Comparison of ENCODE assay signal across 21 cellular contexts in genomic region chr5:157362982-157363381, GRCh38.
DNase-seq lines count a peak whose midpoint lies in the region; ATAC-seq, FAIRE-seq and TF ChIP-seq lines count a peak whose summit lies in the region.
"Had no signal": no experiment of that assay in that cellular context is flagged by ENCODE, and none has a peak within 500 bp of the region (broad histone marks: within the 10 kb centered on the region; RNA-seq: fewer than 3 reads in every experiment).

No MANE protein-coding gene starts in this region.

- H4K20me1 ChIP-seq in PC-3 (ENCODE audit: low read length): no peaks in the 10 kb centered on the region

- TF ChIP-seq CTCF in PC-3 (conservative IDR thresholded peaks at IDR 0.05; ENCODE audit: low read depth, low read length) (no peak), bronchial epithelial cell (IDR thresholded peaks at IDR 0.05; ENCODE audit: insufficient read depth, low read length, severe bottlenecking) (no peak), osteocyte (IDR thresholded peaks at IDR 0.05) (no peak)

- H3K36me3 ChIP-seq in PC-3 (ENCODE audit: low read depth, low read length) (no peaks in the 10 kb centered on the region), bronchial epithelial cell (ENCODE audit: control insufficient read depth, insufficient read depth, low read length) (no peaks in the 10 kb centered on the region)

- DNase-seq in activated CD4-positive, alpha-beta T cell treated with anti-CD3 and anti-CD28 coated beads, Interleukin-2, amount 10 ng/mL, durations not matched to agents 24 days and 14 days: no peak
- DNase-seq in activated CD4-positive, alpha-beta T cell treated with anti-CD3 and anti-CD28 coated beads, Interleukin-2, amount 50 U/mL, for 1 hour: no peak
- DNase-seq in PC-3 (peak; percentile 61), bronchial epithelial cell (ENCODE audit: low read depth) (peak; percentile 23), osteocyte (ENCODE audit: extremely low spot score, unreplicated experiment) (no peak), DMS153 (lab: John Stamatoyannopoulos, UW) (no peak), amniotic stem cell (lab: John Stamatoyannopoulos, UW) (no peak), GOT3 (lab: John Stamatoyannopoulos, UW) (no peak)
- DNase-seq: Calu3; EL; HCEC 1CT; Karpas-422; NCI-H1048; NCI-H2029; NCI-H446; small intestine; stimulated activated CD4-positive, alpha-beta T cell treated with anti-CD3 and anti-CD28 coated beads, Interleukin-2, amount 100 ng/mL, for 48 hours; upper lobe of right lung had no signal

- H3K9me3 Mint-ChIP-seq in activated CD4-positive, alpha-beta T cell treated with anti-CD3 and anti-CD28 coated beads, Interleukin-2, amount 10 ng/mL, durations not matched to agents 24 days and 14 days: no peaks in the 10 kb centered on the region
- H3K9me3 Mint-ChIP-seq in osteocyte (ENCODE audit: unreplicated experiment): no peaks in the 10 kb centered on the region
- H3K9me3 Mint-ChIP-seq: mesothelial cell of epicardium had no signal

- no TSS peak for BruUV-seq in PC-3 (replicated peaks; lab: Mats Ljungman, UMichigan)

- H3K27me3 Mint-ChIP-seq in activated CD4-positive, alpha-beta T cell treated with anti-CD3 and anti-CD28 coated beads, Interleukin-2, amount 10 ng/mL, durations not matched to agents 24 days and 14 days: no peaks in the 10 kb centered on the region
- no peaks in the 10 kb centered on the region for H3K27me3 Mint-ChIP-seq in osteocyte (ENCODE audit: unreplicated experiment)

- H3K4me3 ChIP-seq in PC-3 (ENCODE audit: low read length) (no peak overlapping the region), bronchial epithelial cell (ENCODE audit: low read depth, low read length) (no peak overlapping the region)
- H3K4me3 ChIP-seq: ascending aorta, upper lobe of right lung had no signal

- CTCF ChIA-PET in PC-3 (lab: Charles Lee): interaction anchor here (0.5 to 0.6 kb wide), 2 partner anchors 23 to 406 kb away, joined by 3 to 6 read pairs; no protein-coding TSS in a partner anchor

- H3K27ac Mint-ChIP-seq in activated CD4-positive, alpha-beta T cell treated with anti-CD3 and anti-CD28 coated beads, Interleukin-2, amount 10 ng/mL, durations not matched to agents 24 days and 14 days: peak overlapping the region; percentile 63
- H3K27ac Mint-ChIP-seq in osteocyte (ENCODE audit: unreplicated experiment): peak overlapping the region; percentile 21
- H3K27ac Mint-ChIP-seq: mesothelial cell of epicardium had no signal

- H3K36me3 Mint-ChIP-seq in activated CD4-positive, alpha-beta T cell treated with anti-CD3 and anti-CD28 coated beads, Interleukin-2, amount 10 ng/mL, durations not matched to agents 24 days and 14 days (ENCODE audit: low read depth): peaks cover 75% of the 10 kb centered on the region
- peaks cover 11% of the 10 kb centered on the region for H3K36me3 Mint-ChIP-seq in osteocyte (ENCODE audit: unreplicated experiment)

- no peaks in the 10 kb centered on the region for H3K79me2 ChIP-seq in PC-3 (ENCODE audit: low read length)

- H3K27me3 ChIP-seq in PC-3 (ENCODE audit: low read length) (no peaks in the 10 kb centered on the region), bronchial epithelial cell (ENCODE audit: control insufficient read depth, insufficient read depth, low read length) (no peaks in the 10 kb centered on the region)
- H3K27me3 ChIP-seq: ascending aorta, upper lobe of right lung had no signal

- peak; percentile 47 for FAIRE-seq in bronchial epithelial cell (lab: Jason Lieb, UNC)
- FAIRE-seq: HTR-8/SVneo, small intestine had no signal

- H3K9ac ChIP-seq in PC-3 (ENCODE audit: low read length): no peak overlapping the region

- no peak overlapping the region for H3K4me3 Mint-ChIP-seq in activated CD4-positive, alpha-beta T cell treated with anti-CD3 and anti-CD28 coated beads, Interleukin-2, amount 10 ng/mL, durations not matched to agents 24 days and 14 days
- no peak overlapping the region for H3K4me3 Mint-ChIP-seq in osteocyte (ENCODE audit: unreplicated experiment)
- H3K4me3 Mint-ChIP-seq: mesothelial cell of epicardium had no signal

- POLR2A ChIA-PET in PC-3 (lab: Charles Lee; ENCODE audit: unreplicated experiment): no interaction called here

- peaks cover 14% of the 10 kb centered on the region for H3K4me1 ChIP-seq in PC-3 (ENCODE audit: insufficient read depth, low read length)
- H3K4me1 ChIP-seq: upper lobe of right lung had no signal

- peaks cover 11% of the 10 kb centered on the region for H3K4me1 Mint-ChIP-seq in activated CD4-positive, alpha-beta T cell treated with anti-CD3 and anti-CD28 coated beads, Interleukin-2, amount 10 ng/mL, durations not matched to agents 24 days and 14 days
- H3K4me1 Mint-ChIP-seq in osteocyte (ENCODE audit: unreplicated experiment): peaks cover 33% of the 10 kb centered on the region
- H3K4me1 Mint-ChIP-seq: mesothelial cell of epicardium had no signal

- H3F3A ChIP-seq in PC-3 (ENCODE audit: low read length, unreplicated experiment): no peaks in the 10 kb centered on the region

- ATAC-seq in PC-3: peak; percentile 71
- ATAC-seq: upper lobe of right lung had no signal

- H3K9me3 ChIP-seq in PC-3 (ENCODE audit: low read length): no peaks in the 10 kb centered on the region
- H3K9me3 ChIP-seq: ascending aorta, upper lobe of right lung had no signal

- H3K27ac ChIP-seq in PC-3 (ENCODE audit: low read length): no peak overlapping the region
- H3K27ac ChIP-seq: ascending aorta, upper lobe of right lung had no signal

- H3K4me2 ChIP-seq in PC-3 (ENCODE audit: low read length): no peak overlapping the region

- intact Hi-C loops in activated CD4-positive, alpha-beta T cell treated with anti-CD3 and anti-CD28 coated beads, Interleukin-2, amount 10 ng/mL, durations not matched to agents 24 days and 14 days (cut with micrococcal nuclease): no loop called here
- intact Hi-C loops in PC-3 (cut with micrococcal nuclease): no loop called here

- H3K9me2 ChIP-seq in PC-3 (replicated peaks; ENCODE audit: low read length): no peaks in the 10 kb centered on the region

- no peak overlapping the region for H2AFZ ChIP-seq in PC-3 (ENCODE audit: low read length)

Comparison
In these comparisons a context has a peak if more than half of its experiments do, and no peak if none do; other contexts are left out.
1. DNase-seq: peak in PC-3 (single experiment) and bronchial epithelial cell (single experiment); none in activated CD4-positive, alpha-beta T cell treated with anti-CD3 and anti-CD28 coated beads, Interleukin-2, amount 10 ng/mL, durations not matched to agents 24 days and 14 days (single experiment), activated CD4-positive, alpha-beta T cell treated with anti-CD3 and anti-CD28 coated beads, Interleukin-2, amount 50 U/mL, for 1 hour (single experiment), osteocyte (single experiment), DMS153 (single experiment), amniotic stem cell (single experiment) and GOT3 (single experiment).